13 cellular contexts compared by ENCODE assay signal in the genomic region with DNA sequence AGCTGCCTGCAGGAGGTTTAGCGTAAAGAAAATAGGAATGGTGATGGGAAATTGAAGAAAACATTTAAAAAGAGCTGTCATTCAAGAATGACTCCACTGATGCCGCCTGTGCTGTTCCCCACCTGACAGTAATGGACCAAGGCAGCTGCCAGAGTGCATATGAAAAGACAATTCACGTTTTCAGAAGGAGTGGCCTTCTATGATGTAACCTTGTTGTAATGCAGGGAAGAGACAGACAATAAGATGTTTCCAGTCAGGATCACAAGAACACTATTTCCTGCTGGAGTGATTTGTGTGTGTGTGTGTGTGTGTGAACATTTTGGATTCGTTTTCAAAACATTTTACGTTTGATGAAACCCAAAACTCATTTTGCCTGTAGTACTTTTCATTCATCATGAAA.
DNase-seq lines count a peak whose midpoint lies in the region; ATAC-seq and TF ChIP-seq lines count a peak whose summit lies in the region.
"Had no signal": no experiment of that assay in that cellular context is flagged by ENCODE, and none has a peak within 500 bp of the region (broad histone marks: within the 10 kb centered on the region; RNA-seq: fewer than 3 reads in every experiment).

No MANE protein-coding gene starts in this region.

- H3K4me1 ChIP-seq in GM23338 (ENCODE audit: insufficient read depth) = peaks cover 18% of the 10 kb centered on the region
- H3K4me1 ChIP-seq: left lung, testis had no signal

- TF ChIP-seq CTCF in GM23338 (conservative IDR thresholded peaks at IDR 0.05; ENCODE audit: low read depth in 2 of 2) = no peak
- no peak for TF ChIP-seq CTCF in coronary artery (IDR thresholded peaks at IDR 0.05)
- TF ChIP-seq CTCF in neural cell (IDR thresholded peaks at IDR 0.05; ENCODE audit: poor library complexity, severe bottlenecking) = no peak

- no peak overlapping the region for H3K9ac ChIP-seq in neural cell (ENCODE audit: low read length)

- peak; percentile 61 for TF ChIP-seq EP300 in neural cell (conservative IDR thresholded peaks at IDR 0.05; ENCODE audit: poor library complexity, severe bottlenecking)

- H4K20me1 ChIP-seq in GM23338 (replicated peaks; ENCODE audit: insufficient read depth) (peaks cover 5% of the 10 kb centered on the region), neural cell (ENCODE audit: insufficient read depth) (no peaks in the 10 kb centered on the region)

- TF ChIP-seq RAD21 in neural cell (conservative IDR thresholded peaks at IDR 0.05) = no peak

- no peaks in the 10 kb centered on the region for H3F3A ChIP-seq in GM23338 (replicated peaks; ENCODE audit: low read depth)
- no peaks in the 10 kb centered on the region for H3F3A ChIP-seq in neural cell (ENCODE audit: insufficient read depth, low read length, poor library complexity, severe bottlenecking)

- H3K27ac ChIP-seq in GM23338 (ENCODE audit: low read depth) = peak overlapping the region; percentile 24; the same call in 1 of the 2 replicates
- H3K27ac ChIP-seq in coronary artery = peak overlapping the region; percentile 69 to 82
- H3K27ac ChIP-seq in neural cell (ENCODE audit: low read length) = peak overlapping the region; percentile 60
- no peak overlapping the region for H3K27ac ChIP-seq in substantia nigra (ENCODE audit: low read depth, low read length, poor library complexity, severe bottlenecking)
- H3K27ac ChIP-seq: left lung, prostate gland had no signal

- no peak overlapping the region for H3K4me2 ChIP-seq in GM23338
- H3K4me2 ChIP-seq in neural cell (ENCODE audit: low read length) = no peak overlapping the region

- no peak overlapping the region for H3K4me3 Mint-ChIP-seq in GM23338
- H3K4me3 Mint-ChIP-seq: IgD-negative memory B cell had no signal

- H3K79me2 ChIP-seq in GM23338 (replicated peaks; ENCODE audit: insufficient read depth) = peaks cover 16% of the 10 kb centered on the region
- no peaks in the 10 kb centered on the region for H3K79me2 ChIP-seq in neural cell (replicated peaks; ENCODE audit: insufficient read depth, low read length)

- peak overlapping the region; percentile 77 for H3K27ac Mint-ChIP-seq in GM23338
- H3K27ac Mint-ChIP-seq: IgD-negative memory B cell had no signal

- ATAC-seq in GM23338 (peak; percentile 48; the same call in 1 of the 3 replicates), GM21737 (IDR thresholded peaks at IDR 0.05; ENCODE audit: unreplicated experiment) (no peak)
- ATAC-seq: left lung had no signal

- peaks cover 56% of the 10 kb centered on the region for H3K36me3 Mint-ChIP-seq in GM23338 (ENCODE audit: low read depth)

- no peaks in the 10 kb centered on the region for H3K9me3 Mint-ChIP-seq in GM23338

- H3K36me3 ChIP-seq in GM23338 (ENCODE audit: insufficient read depth) (peaks cover 5% of the 10 kb centered on the region; the same call in 1 of the 2 replicates), neural cell (ENCODE audit: insufficient read depth, low read length) (peaks cover 5% of the 10 kb centered on the region)
- H3K36me3 ChIP-seq: prostate gland had no signal

- H2AFZ ChIP-seq in GM23338 (no peak overlapping the region), neural cell (ENCODE audit: low read depth, low read length) (no peak overlapping the region)

- peaks cover 3% of the 10 kb centered on the region for H3K27me3 Mint-ChIP-seq in GM23338 (ENCODE audit: insufficient read depth, low read depth, poor library complexity)
- H3K27me3 Mint-ChIP-seq: IgD-negative memory B cell had no signal

- H3K4me3 ChIP-seq in GM23338 = no peak overlapping the region
- no peak overlapping the region for H3K4me3 ChIP-seq in coronary artery
- H3K4me3 ChIP-seq in neural cell (ENCODE audit: low read length) = no peak overlapping the region
- H3K4me3 ChIP-seq: left lung, prostate gland, testis had no signal

- peak; percentile 21 for DNase-seq in GM23338 (ENCODE audit: low spot score)
- DNase-seq in NCI-H748 (lab: John Stamatoyannopoulos, UW; ENCODE audit: unreplicated experiment) = peak; percentile 82
- DNase-seq in coronary artery (ENCODE audit: low spot score) = no peak
- DNase-seq in DMS153 treated with DMSO at 0.1 percent for 48 hours (lab: John Stamatoyannopoulos, UW; ENCODE audit: unreplicated experiment) = no peak
- no peak for DNase-seq in substantia nigra (lab: John Stamatoyannopoulos, UW)
- DNase-seq in dermis blood vessel endothelial cell = no peak
- DNase-seq: activated CD4-positive, alpha-beta T cell treated with anti-CD3 and anti-CD28 coated beads, Interleukin-2, amount 50 U/mL, for 1 hour; left lung; testis had no signal

- H3K4me1 Mint-ChIP-seq in GM23338 = peaks cover 23% of the 10 kb centered on the region

- H3K9me2 ChIP-seq in GM23338 (ENCODE audit: insufficient read depth) (no peaks in the 10 kb centered on the region), neural cell (ENCODE audit: insufficient read depth, low read length) (no peaks in the 10 kb centered on the region)

- H3K27me3 ChIP-seq in GM23338 (ENCODE audit: insufficient read depth) (no peaks in the 10 kb centered on the region), neural cell (ENCODE audit: insufficient read depth, low read depth, low read length) (no peaks in the 10 kb centered on the region)
- H3K27me3 ChIP-seq: left lung, testis had no signal

- no peaks in the 10 kb centered on the region for H3K9me3 ChIP-seq in neural cell (ENCODE audit: low read length)
- H3K9me3 ChIP-seq: left lung, prostate gland, testis had no signal

TF ChIP-seq in GM23338, 12 proteins besides CTCF, POLR2A, EP300 and RAD21 (continues in another document):
- TF ChIP-seq CREB1 (CRISPR knock-in tag; IDR thresholded peaks at IDR 0.05; ENCODE audit: low read depth) = no peak
- no peak for TF ChIP-seq ZNF114 (CRISPR knock-in tag; IDR thresholded peaks at IDR 0.05)
- TF ChIP-seq NANOG (IDR thresholded peaks at IDR 0.05; ENCODE audit: borderline replicate concordance) = no peak
- TF ChIP-seq, protein P1, sequence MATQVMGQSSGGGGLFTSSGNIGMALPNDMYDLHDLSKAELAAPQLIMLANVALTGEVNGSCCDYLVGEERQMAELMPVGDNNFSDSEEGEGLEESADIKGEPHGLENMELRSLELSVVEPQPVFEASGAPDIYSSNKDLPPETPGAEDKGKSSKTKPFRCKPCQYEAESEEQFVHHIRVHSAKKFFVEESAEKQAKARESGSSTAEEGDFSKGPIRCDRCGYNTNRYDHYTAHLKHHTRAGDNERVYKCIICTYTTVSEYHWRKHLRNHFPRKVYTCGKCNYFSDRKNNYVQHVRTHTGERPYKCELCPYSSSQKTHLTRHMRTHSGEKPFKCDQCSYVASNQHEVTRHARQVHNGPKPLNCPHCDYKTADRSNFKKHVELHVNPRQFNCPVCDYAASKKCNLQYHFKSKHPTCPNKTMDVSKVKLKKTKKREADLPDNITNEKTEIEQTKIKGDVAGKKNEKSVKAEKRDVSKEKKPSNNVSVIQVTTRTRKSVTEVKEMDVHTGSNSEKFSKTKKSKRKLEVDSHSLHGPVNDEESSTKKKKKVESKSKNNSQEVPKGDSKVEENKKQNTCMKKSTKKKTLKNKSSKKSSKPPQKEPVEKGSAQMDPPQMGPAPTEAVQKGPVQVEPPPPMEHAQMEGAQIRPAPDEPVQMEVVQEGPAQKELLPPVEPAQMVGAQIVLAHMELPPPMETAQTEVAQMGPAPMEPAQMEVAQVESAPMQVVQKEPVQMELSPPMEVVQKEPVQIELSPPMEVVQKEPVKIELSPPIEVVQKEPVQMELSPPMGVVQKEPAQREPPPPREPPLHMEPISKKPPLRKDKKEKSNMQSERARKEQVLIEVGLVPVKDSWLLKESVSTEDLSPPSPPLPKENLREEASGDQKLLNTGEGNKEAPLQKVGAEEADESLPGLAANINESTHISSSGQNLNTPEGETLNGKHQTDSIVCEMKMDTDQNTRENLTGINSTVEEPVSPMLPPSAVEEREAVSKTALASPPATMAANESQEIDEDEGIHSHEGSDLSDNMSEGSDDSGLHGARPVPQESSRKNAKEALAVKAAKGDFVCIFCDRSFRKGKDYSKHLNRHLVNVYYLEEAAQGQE (IDR thresholded peaks at IDR 0.05; ENCODE audit: unreplicated experiment) = no peak

TF ChIP-seq in neural cell, 6 proteins besides CTCF, POLR2A, EP300 and RAD21:
- TF ChIP-seq POLR2AphosphoS5 (IDR thresholded peaks at IDR 0.05) = peak; percentile 12
- TF ChIP-seq, protein P1 (IDR thresholded peaks at IDR 0.05; ENCODE audit: borderline replicate concordance) = no peak

Comparison
In these comparisons a context has a peak if more than half of its experiments do, and no peak if none do; other contexts are left out.
1. DNase-seq: peak in GM23338 (single experiment) and NCI-H748 (single experiment); none in coronary artery (single experiment), DMS153 treated with DMSO at 0.1 percent for 48 hours (single experiment), substantia nigra (0 of 49) and dermis blood vessel endothelial cell (single experiment).